8 cellular contexts compared by ENCODE assay signal in the genomic region with DNA sequence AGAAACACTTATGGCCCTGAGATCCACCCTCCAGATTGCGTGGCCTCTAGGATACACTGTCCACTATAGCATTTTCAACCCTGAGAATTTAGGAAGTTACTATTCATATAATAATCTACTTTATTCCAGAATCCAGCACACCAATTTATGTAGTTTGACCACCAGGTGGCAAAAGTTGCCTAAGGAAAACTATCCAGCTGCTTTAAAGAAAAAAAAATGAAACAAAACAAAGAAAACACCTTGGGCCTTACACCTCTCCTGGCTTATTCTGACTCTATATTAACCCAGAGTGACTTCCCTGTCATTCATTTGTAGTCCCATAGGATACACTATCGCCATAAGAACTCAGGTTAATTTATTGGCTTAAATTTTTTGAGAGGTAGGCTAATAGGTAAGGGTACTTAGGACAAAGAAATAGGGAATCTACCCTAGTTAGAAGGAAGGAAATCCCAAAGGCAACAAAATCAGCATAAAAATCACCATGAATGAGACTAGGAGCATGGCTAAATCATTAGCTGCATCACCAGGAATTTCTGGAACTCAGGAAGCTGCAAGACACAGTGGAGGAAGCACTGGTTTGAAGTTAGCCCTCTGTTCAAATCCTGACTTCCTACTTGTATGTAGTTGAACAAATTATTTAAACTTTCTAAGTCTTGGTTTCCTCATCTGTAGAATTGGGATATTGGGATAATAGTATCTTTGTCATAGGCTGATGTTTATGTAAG.
DNase-seq lines count a peak whose midpoint lies in the region; ATAC-seq, FAIRE-seq and TF ChIP-seq lines count a peak whose summit lies in the region.

No MANE protein-coding gene starts in this region.

- no peak overlapping the region for H3K27ac ChIP-seq in dorsolateral prefrontal cortex
- no peak overlapping the region for H3K27ac ChIP-seq in pancreas
- no peak overlapping the region for H3K27ac ChIP-seq in effector memory CD4-positive, alpha-beta T cell (ENCODE audit: insufficient read depth, low read length, poor library complexity, severe bottlenecking)

- no peak overlapping the region for H3K4me3 Mint-ChIP-seq in activated naive CD4-positive, alpha-beta T cell treated with anti-CD3 and anti-CD28 coated beads for 36 hours
- H3K4me3 Mint-ChIP-seq in activated CD4-positive, alpha-beta memory T cell treated with anti-CD3 and anti-CD28 coated beads, Interleukin-2, amount 10 ng/mL, durations not matched to agents 7 days and 5 days, result no peak overlapping the region

- 22 to 27% methylated on average over 2 of the region's 2 CpGs for WGBS in pancreas, 2 donors

- POLR2A ChIA-PET in activated CD4-positive, alpha-beta memory T cell treated with anti-CD3 and anti-CD28 coated beads, Interleukin-2, amount 10 ng/mL, durations not matched to agents 7 days and 5 days (lab: Charles Lee), result no interaction called here

- DNase-seq in NCI-H2171 treated with DMSO at 0.1 percent for 48 hours (lab: John Stamatoyannopoulos, UW) (peak; percentile 24), dorsolateral prefrontal cortex (no peak), pancreas (peak in 3 of 6 donors; percentile 11 to 35 (median 25))
- DNase-seq in activated naive CD4-positive, alpha-beta T cell treated with anti-CD3 and anti-CD28 coated beads for 36 hours, result no peak
- DNase-seq in activated CD4-positive, alpha-beta memory T cell treated with anti-CD3 and anti-CD28 coated beads, Interleukin-2, amount 10 ng/mL, durations not matched to agents 7 days and 5 days, result no peak
- DNase-seq in effector memory CD4-positive, alpha-beta T cell, result no peak

- no peak for FAIRE-seq in pancreas (lab: Jason Lieb, UNC)

- peak; percentile 3; the same call in 1 of the 2 replicates for TF ChIP-seq CTCF in GM12874 (IDR thresholded peaks at IDR 0.05; ENCODE audit: insufficient read depth, low read depth, low read length)
- peak in 45 of 56 donors; percentile 11 to 57 (median 36) for TF ChIP-seq CTCF in dorsolateral prefrontal cortex (IDR thresholded peaks at IDR 0.05 in 54 of 56, conservative IDR thresholded peaks at IDR 0.05 in 2 of 56; ENCODE audit: low read depth in 1 of 56, partially characterized antibody in 56 of 56)
- TF ChIP-seq CTCF in pancreas (IDR thresholded peaks at IDR 0.05), result peak in 3 of 4 donors; percentile 36 to 52 (median 51)

- peaks cover 10% of the 10 kb centered on the region for H3K27me3 Mint-ChIP-seq in activated naive CD4-positive, alpha-beta T cell treated with anti-CD3 and anti-CD28 coated beads for 36 hours (ENCODE audit: low read depth)
- H3K27me3 Mint-ChIP-seq in activated CD4-positive, alpha-beta memory T cell treated with anti-CD3 and anti-CD28 coated beads, Interleukin-2, amount 10 ng/mL, durations not matched to agents 7 days and 5 days, result peaks cover 3% of the 10 kb centered on the region

- H3K4me1 ChIP-seq in pancreas, result peaks cover 0 to 3% (median 0%) of the 10 kb centered on the region in 3 donors
- no peaks in the 10 kb centered on the region for H3K4me1 ChIP-seq in effector memory CD4-positive, alpha-beta T cell (ENCODE audit: control insufficient read depth, insufficient read depth, low read length, poor library complexity, severe bottlenecking)

- CTCF ChIA-PET in activated naive CD4-positive, alpha-beta T cell treated with anti-CD3 and anti-CD28 coated beads for 36 hours (lab: Charles Lee), result no interaction called here
- CTCF ChIA-PET in activated CD4-positive, alpha-beta memory T cell treated with anti-CD3 and anti-CD28 coated beads, Interleukin-2, amount 10 ng/mL, durations not matched to agents 7 days and 5 days (lab: Charles Lee), result no interaction called here

- no peak overlapping the region for H3K27ac Mint-ChIP-seq in activated naive CD4-positive, alpha-beta T cell treated with anti-CD3 and anti-CD28 coated beads for 36 hours
- no peak overlapping the region for H3K27ac Mint-ChIP-seq in activated CD4-positive, alpha-beta memory T cell treated with anti-CD3 and anti-CD28 coated beads, Interleukin-2, amount 10 ng/mL, durations not matched to agents 7 days and 5 days

- ATAC-seq in pancreas, result peak; percentile 55 to 83 (median 70)
- no peak for ATAC-seq in GM18858 (IDR thresholded peaks at IDR 0.05; ENCODE audit: unreplicated experiment)

- no peaks in the 10 kb centered on the region for H3K4me1 Mint-ChIP-seq in activated naive CD4-positive, alpha-beta T cell treated with anti-CD3 and anti-CD28 coated beads for 36 hours (ENCODE audit: low read depth)
- H3K4me1 Mint-ChIP-seq in activated CD4-positive, alpha-beta memory T cell treated with anti-CD3 and anti-CD28 coated beads, Interleukin-2, amount 10 ng/mL, durations not matched to agents 7 days and 5 days, result peaks cover 6% of the 10 kb centered on the region

- H3K4me3 ChIP-seq in dorsolateral prefrontal cortex (no peak overlapping the region), pancreas (no peak overlapping the region)
- no peak overlapping the region for H3K4me3 ChIP-seq in effector memory CD4-positive, alpha-beta T cell (ENCODE audit: insufficient read depth, low read depth, low read length, poor library complexity, severe bottlenecking)

- H3K36me3 ChIP-seq in pancreas, result no peaks in the 10 kb centered on the region
- H3K36me3 ChIP-seq in effector memory CD4-positive, alpha-beta T cell (ENCODE audit: control insufficient read depth, insufficient read depth, low read length), result no peaks in the 10 kb centered on the region

- intact Hi-C loops in dorsolateral prefrontal cortex (cut with DNase I) (no loop called here), pancreas (cut with DNase I) (no loop called here)
- intact Hi-C loops in activated naive CD4-positive, alpha-beta T cell treated with anti-CD3 and anti-CD28 coated beads for 36 hours (cut with micrococcal nuclease), result loop anchor here (1.0 kb wide), 1 partner anchor 931 kb away; no protein-coding TSS in a partner anchor

- no peaks in the 10 kb centered on the region for H3K9me3 ChIP-seq in pancreas
- H3K9me3 ChIP-seq in effector memory CD4-positive, alpha-beta T cell (ENCODE audit: control insufficient read depth, low read length), result no peaks in the 10 kb centered on the region

- H3K9me3 Mint-ChIP-seq in activated naive CD4-positive, alpha-beta T cell treated with anti-CD3 and anti-CD28 coated beads for 36 hours, result no peaks in the 10 kb centered on the region
- no peaks in the 10 kb centered on the region for H3K9me3 Mint-ChIP-seq in activated CD4-positive, alpha-beta memory T cell treated with anti-CD3 and anti-CD28 coated beads, Interleukin-2, amount 10 ng/mL, durations not matched to agents 7 days and 5 days

- H3K27me3 ChIP-seq in dorsolateral prefrontal cortex, result peaks cover 0 to 5% (median 0%) of the 10 kb centered on the region in 45 donors
- H3K27me3 ChIP-seq in pancreas, result no peaks in the 10 kb centered on the region
- no peaks in the 10 kb centered on the region for H3K27me3 ChIP-seq in effector memory CD4-positive, alpha-beta T cell (replicated peaks; ENCODE audit: control insufficient read depth, insufficient read depth, low read length, poor library complexity, severe bottlenecking)

- H3K36me3 Mint-ChIP-seq in activated naive CD4-positive, alpha-beta T cell treated with anti-CD3 and anti-CD28 coated beads for 36 hours (ENCODE audit: low read depth), result no peaks in the 10 kb centered on the region
- H3K36me3 Mint-ChIP-seq in activated CD4-positive, alpha-beta memory T cell treated with anti-CD3 and anti-CD28 coated beads, Interleukin-2, amount 10 ng/mL, durations not matched to agents 7 days and 5 days (ENCODE audit: low read depth), result no peaks in the 10 kb centered on the region
